19 cellular contexts compared by ENCODE assay signal in the genomic region with DNA sequence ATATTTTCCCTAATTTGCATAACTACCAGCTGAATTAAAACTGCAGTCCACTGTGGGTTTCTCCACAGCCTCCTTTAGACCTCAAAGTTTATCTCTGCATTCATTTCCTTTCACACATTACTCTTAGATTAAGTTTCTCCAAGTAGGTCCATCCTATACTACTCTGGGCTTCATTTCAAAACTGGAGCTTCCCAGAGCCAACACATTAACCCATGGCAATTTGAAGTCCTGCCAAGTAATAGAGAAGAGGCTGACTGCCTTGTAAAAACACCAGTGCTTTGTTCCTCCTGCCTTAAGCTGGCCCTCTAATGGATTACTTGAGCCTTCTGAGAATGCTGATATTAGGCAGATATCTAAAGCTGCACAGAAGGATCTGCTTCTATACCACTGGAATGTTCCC.
"Had no signal": no experiment of that assay in that cellular context is flagged by ENCODE, and none has a peak within 500 bp of the region (broad histone marks: within the 10 kb centered on the region; RNA-seq: fewer than 3 reads in every experiment).

No MANE protein-coding gene starts in this region.

- H3K27ac ChIP-seq: cardiac muscle cell, dorsolateral prefrontal cortex, heart left ventricle, lower lobe of right lung, prostate gland, right lobe of liver, thoracic aorta had no signal

- H3K27ac Mint-ChIP-seq: activated naive CD8-positive, alpha-beta T cell treated with anti-CD3 and anti-CD28 coated beads for 36 hours; activated T-helper 1 cell treated with anti-CD3 and anti-CD28 coated beads, Interleukin-12 subunit alpha, Interleukin-12 subunit beta, Interleukin-2, Interleukin-4 antibody, amounts not matched to agents 30 ng/mL and 10 ng/mL and 1 ng/mL, durations not matched to agents 14 hours and 24 hours and 36 hours; immature natural killer cell; nephron progenitor cell; stimulated activated naive CD8-positive, alpha-beta T cell treated with anti-CD3 and anti-CD28 coated beads, Interleukin-15, Interleukin-2, amounts not matched to agents 100 ng/mL and 50 ng/mL, for 24 hours; T-cell had no signal

- H3K4me3 ChIP-seq: cardiac muscle cell, dorsolateral prefrontal cortex, heart left ventricle, lower lobe of right lung, prostate gland, right lobe of liver, thoracic aorta had no signal

- H3K4me1 Mint-ChIP-seq: activated naive CD8-positive, alpha-beta T cell treated with anti-CD3 and anti-CD28 coated beads for 36 hours; immature natural killer cell; nephron progenitor cell; T-cell had no signal

- H3K27me3 Mint-ChIP-seq: activated naive CD8-positive, alpha-beta T cell treated with anti-CD3 and anti-CD28 coated beads for 36 hours; stimulated activated naive CD8-positive, alpha-beta T cell treated with anti-CD3 and anti-CD28 coated beads, Interleukin-15, Interleukin-2, amounts not matched to agents 100 ng/mL and 50 ng/mL, for 24 hours; T-cell had no signal

- DNase-seq: activated CD4-positive, alpha-beta T cell treated with anti-CD3 and anti-CD28 coated beads, Interleukin-2, amount 50 U/mL, for 1 hour; activated CD8-positive, alpha-beta memory T cell treated with anti-CD3 and anti-CD28 coated beads for 24 hours; activated naive CD8-positive, alpha-beta T cell treated with anti-CD3 and anti-CD28 coated beads for 36 hours; dorsolateral prefrontal cortex; heart left ventricle; immature natural killer cell; left colon; lower lobe of right lung; nephron progenitor cell; right lobe of liver; T-cell; T-helper 9 cell had no signal

- H3K4me3 Mint-ChIP-seq: activated naive CD8-positive, alpha-beta T cell treated with anti-CD3 and anti-CD28 coated beads for 36 hours; activated T-helper 1 cell treated with anti-CD3 and anti-CD28 coated beads, Interleukin-12 subunit alpha, Interleukin-12 subunit beta, Interleukin-2, Interleukin-4 antibody, amounts not matched to agents 30 ng/mL and 10 ng/mL and 1 ng/mL, durations not matched to agents 14 hours and 24 hours and 36 hours; immature natural killer cell; nephron progenitor cell; stimulated activated naive CD8-positive, alpha-beta T cell treated with anti-CD3 and anti-CD28 coated beads, Interleukin-15, Interleukin-2, amounts not matched to agents 100 ng/mL and 50 ng/mL, for 24 hours; T-cell had no signal

- H3K9me3 ChIP-seq: lower lobe of right lung, prostate gland, right lobe of liver, thoracic aorta had no signal

- FAIRE-seq: endometrium, frontal cortex had no signal

- H3K36me3 Mint-ChIP-seq: activated naive CD8-positive, alpha-beta T cell treated with anti-CD3 and anti-CD28 coated beads for 36 hours; immature natural killer cell; T-cell had no signal

- H3K27me3 ChIP-seq: cardiac muscle cell, dorsolateral prefrontal cortex, heart left ventricle, right lobe of liver had no signal

- H3K4me1 ChIP-seq: heart left ventricle, lower lobe of right lung, prostate gland, right lobe of liver had no signal

- H3K36me3 ChIP-seq: cardiac muscle cell, heart left ventricle, lower lobe of right lung, prostate gland, right lobe of liver, thoracic aorta had no signal
